In genomic region chr2:99701503-99701902, GRCh38 we compare ENCODE assay signal across 24 cellular contexts.
DNase-seq lines count a peak whose midpoint lies in the region; ATAC-seq and TF ChIP-seq lines count a peak whose summit lies in the region.
"Had no signal": no experiment of that assay in that cellular context is flagged by ENCODE, and none has a peak within 500 bp of the region (broad histone marks: within the 10 kb centered on the region; RNA-seq: fewer than 3 reads in every experiment).

No MANE protein-coding gene starts in this region.

- no peaks in the 10 kb centered on the region for H3K27me3 Mint-ChIP-seq in CD4-positive, alpha-beta T cell

- intact Hi-C loops in CD4-positive, alpha-beta T cell (cut with DNase I, micrococcal nuclease), result no loop called here

- POLR2A ChIA-PET in CD4-positive, alpha-beta T cell (lab: Charles Lee), result no interaction called here

- H3K27me3 ChIP-seq in HL-60 (ENCODE audit: insufficient read depth, poor library complexity, severe bottlenecking), result no peaks in the 10 kb centered on the region
- no peaks in the 10 kb centered on the region for H3K27me3 ChIP-seq in CD4-positive, alpha-beta T cell (ENCODE audit: control insufficient read depth, insufficient read depth, low read length)
- H3K27me3 ChIP-seq: BLaER1 had no signal

- H3K4me3 Mint-ChIP-seq in CD4-positive, alpha-beta T cell, result no peak overlapping the region
- H3K4me3 Mint-ChIP-seq: activated CD4-positive, alpha-beta T cell treated with anti-CD3 and anti-CD28 coated beads, Interleukin-2, amount 10 ng/mL, durations not matched to agents 24 days and 14 days; activated T-cell treated with anti-CD3 and anti-CD28 coated beads, Interleukin-2, amount 50 U/mL, for 72 hours; T-helper 17 cell had no signal

- H3K4me3 ChIP-seq in AG10803 (ENCODE audit: low read length) (no peak overlapping the region), HL-60 (replicated peaks; ENCODE audit: insufficient read depth, low read length) (no peak overlapping the region)
- H3K4me3 ChIP-seq: BLaER1, coronary artery, prostate gland had no signal

- H3K4me1 Mint-ChIP-seq in CD4-positive, alpha-beta T cell (ENCODE audit: low read depth), result peaks cover 17% of the 10 kb centered on the region
- H3K4me1 Mint-ChIP-seq: activated CD4-positive, alpha-beta T cell treated with anti-CD3 and anti-CD28 coated beads, Interleukin-2, amount 10 ng/mL, durations not matched to agents 24 days and 14 days had no signal

- CTCF ChIA-PET in CD4-positive, alpha-beta T cell (lab: Charles Lee), result no interaction called here

- DNase-seq in AG10803 (ENCODE audit: low read depth) (peak; percentile 34), HL-60 (ENCODE audit: low read depth in 1 of 2, low spot score in 1 of 2) (peak; percentile 21 to 22), SKM-1 (lab: John Stamatoyannopoulos, UW; ENCODE audit: unreplicated experiment) (peak; percentile 17), NK-92 (lab: John Stamatoyannopoulos, UW; ENCODE audit: unreplicated experiment) (no peak)
- DNase-seq in CD4-positive, alpha-beta T cell, result no peak
- DNase-seq: activated CD4-positive, alpha-beta T cell treated with anti-CD3 and anti-CD28 coated beads, Interleukin-2, amount 10 ng/mL, durations not matched to agents 24 days and 14 days; activated naive CD4-positive, alpha-beta T cell treated with Interleukin-2 at 50 U/mL for 16 hours; activated T-cell treated with anti-CD3 and anti-CD28 coated beads, Interleukin-2, amount 50 U/mL, for 72 hours; amniotic stem cell; Caco-2; DND-41; kidney glomerular epithelial cell; NCI-H1105; NCI-H2029; NCI-H345; NCI-H82; SHP77 treated with DMSO at 0.1 percent for 48 hours; T-helper 17 cell had no signal

- H3K27ac ChIP-seq in HL-60 (replicated peaks), result no peak overlapping the region
- no peak overlapping the region for H3K27ac ChIP-seq in CD4-positive, alpha-beta T cell (ENCODE audit: low read depth, low read length)
- H3K27ac ChIP-seq: BLaER1, coronary artery, prostate gland had no signal

- ATAC-seq in esophagus mucosa, result peak; percentile 95
- ATAC-seq in HG02970 (IDR thresholded peaks at IDR 0.05; ENCODE audit: low FRiP score, unreplicated experiment), result no peak
- no peak for ATAC-seq in CD4-positive, alpha-beta T cell (ENCODE audit: poor library complexity)
- no peak for ATAC-seq in SK-N-SH treated with all-trans-retinoic acid at 6 μM for 48 hours
- ATAC-seq: T-helper 17 cell had no signal

- no peak overlapping the region for H3K27ac Mint-ChIP-seq in CD4-positive, alpha-beta T cell
- H3K27ac Mint-ChIP-seq: activated CD4-positive, alpha-beta T cell treated with anti-CD3 and anti-CD28 coated beads, Interleukin-2, amount 10 ng/mL, durations not matched to agents 24 days and 14 days; activated T-cell treated with anti-CD3 and anti-CD28 coated beads, Interleukin-2, amount 50 U/mL, for 72 hours had no signal

- H3K36me3 Mint-ChIP-seq in CD4-positive, alpha-beta T cell (ENCODE audit: low read depth), result no peaks in the 10 kb centered on the region

- no peaks in the 10 kb centered on the region for H3K9me3 Mint-ChIP-seq in CD4-positive, alpha-beta T cell
- H3K9me3 Mint-ChIP-seq: activated CD4-positive, alpha-beta T cell treated with anti-CD3 and anti-CD28 coated beads, Interleukin-2, amount 10 ng/mL, durations not matched to agents 24 days and 14 days; activated T-cell treated with anti-CD3 and anti-CD28 coated beads, Interleukin-2, amount 50 U/mL, for 72 hours had no signal

- TF ChIP-seq CTCF in AG10803 (conservative IDR thresholded peaks at IDR 0.05; ENCODE audit: low read length), result no peak
- TF ChIP-seq CTCF in HL-60 (IDR thresholded peaks at IDR 0.05; ENCODE audit: insufficient read depth, low read length), result no peak
- no peak for TF ChIP-seq CTCF in CD4-positive, alpha-beta T cell (IDR thresholded peaks at IDR 0.05)

- H3K9me3 ChIP-seq in CD4-positive, alpha-beta T cell (ENCODE audit: control insufficient read depth, low read length), result no peaks in the 10 kb centered on the region
- H3K9me3 ChIP-seq: BLaER1, Caco-2, prostate gland had no signal

TF ChIP-seq in SK-N-SH treated with all-trans-retinoic acid at 6 μM for 48 hours, 23 proteins besides CTCF, POLR2A, EP300 and RAD21:
- no peak for TF ChIP-seq CSDC2 (CRISPR knock-in tag; IDR thresholded peaks at IDR 0.05)
- no peak for TF ChIP-seq OSR1 (CRISPR knock-in tag; IDR thresholded peaks at IDR 0.05)
- TF ChIP-seq SNAI2 (CRISPR knock-in tag; IDR thresholded peaks at IDR 0.05), result no peak
- no peak for TF ChIP-seq ISL1 (CRISPR knock-in tag; IDR thresholded peaks at IDR 0.05)
- no peak for TF ChIP-seq PATZ1 (CRISPR knock-in tag; IDR thresholded peaks at IDR 0.05; ENCODE audit: borderline replicate concordance)

Comparison
In these comparisons a context has a peak if more than half of its experiments do, and no peak if none do; other contexts are left out.
1. DNase-seq: peak in AG10803 (single experiment), HL-60 (2 of 2) and SKM-1 (single experiment); none in NK-92 (single experiment) and CD4-positive, alpha-beta T cell (0 of 10).